Comparison of ENCODE assay signal across 9 cellular contexts in the genomic region with DNA sequence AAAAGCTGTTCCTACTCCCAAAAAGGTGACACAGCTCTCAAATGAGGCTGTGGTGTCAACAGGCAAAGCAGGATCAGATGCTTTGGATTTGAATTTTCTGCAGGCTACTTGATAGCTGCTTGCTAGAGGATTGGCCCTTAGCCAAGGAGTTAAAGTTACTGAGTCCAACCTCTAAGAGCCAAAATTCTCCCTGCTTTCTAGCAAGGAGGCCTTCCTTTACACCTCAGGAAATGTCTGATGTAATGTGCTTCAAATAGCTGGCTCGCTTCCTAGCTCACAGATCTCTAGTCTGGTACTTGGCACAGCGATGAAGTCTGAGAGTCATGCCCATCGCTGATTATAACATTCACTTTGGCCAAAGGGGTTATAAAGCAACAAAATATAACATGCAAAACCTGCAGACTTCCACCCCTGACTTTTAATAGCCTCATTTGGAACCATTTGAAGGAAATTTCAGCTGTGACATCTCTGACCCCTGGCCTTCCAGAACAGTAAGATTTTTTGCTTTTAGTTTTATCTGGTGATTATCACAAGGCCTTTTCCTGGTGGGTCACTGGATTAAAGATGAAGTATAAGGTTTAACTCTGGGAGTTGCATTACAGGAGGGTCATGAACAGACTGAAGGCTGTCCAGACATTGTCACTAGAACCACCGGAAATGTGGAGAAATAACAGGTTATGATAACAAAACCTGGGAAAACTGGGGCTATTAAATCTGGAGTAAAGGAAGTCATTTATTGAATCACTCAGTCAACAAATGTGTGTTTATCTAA.
A peak's percentile ranks its signal among the peaks of the same experiment; 100 is the strongest.
DNase-seq lines count a peak whose midpoint lies in the region; ATAC-seq and TF ChIP-seq lines count a peak whose summit lies in the region.
"Had no signal": no experiment of that assay in that cellular context is flagged by ENCODE, and none has a peak within 500 bp of the region (broad histone marks: within the 10 kb centered on the region; RNA-seq: fewer than 3 reads in every experiment).

No MANE protein-coding gene starts in this region.

- TF ChIP-seq CTCF in chondrocyte (IDR thresholded peaks at IDR 0.05): no peak

- no peaks in the 10 kb centered on the region for H3K9me3 Mint-ChIP-seq in chondrocyte (ENCODE audit: low read depth)
- H3K9me3 Mint-ChIP-seq in activated T-helper 2 cell treated with anti-CD3 and anti-CD28 coated beads, Interferon-gamma antibody, Interleukin-2, Interleukin-4, amounts not matched to agents 10 μg/mL and 5 μg/mL and 100 μg/mL, durations not matched to agents 14 hours and 24 hours and 36 hours: no peaks in the 10 kb centered on the region
- H3K9me3 Mint-ChIP-seq: type B pancreatic cell had no signal

- H3K27me3 Mint-ChIP-seq in chondrocyte (ENCODE audit: low read depth): no peaks in the 10 kb centered on the region
- no peaks in the 10 kb centered on the region for H3K27me3 Mint-ChIP-seq in activated T-helper 2 cell treated with anti-CD3 and anti-CD28 coated beads, Interferon-gamma antibody, Interleukin-2, Interleukin-4, amounts not matched to agents 10 μg/mL and 5 μg/mL and 100 μg/mL, durations not matched to agents 14 hours and 24 hours and 36 hours (ENCODE audit: low read depth)
- H3K27me3 Mint-ChIP-seq: type B pancreatic cell had no signal

- H3K4me1 Mint-ChIP-seq in chondrocyte (ENCODE audit: low read depth): peaks cover 34% of the 10 kb centered on the region
- H3K4me1 Mint-ChIP-seq in activated T-helper 2 cell treated with anti-CD3 and anti-CD28 coated beads, Interferon-gamma antibody, Interleukin-2, Interleukin-4, amounts not matched to agents 10 μg/mL and 5 μg/mL and 100 μg/mL, durations not matched to agents 14 hours and 24 hours and 36 hours (ENCODE audit: low read depth): peaks cover 5% of the 10 kb centered on the region

- no peak overlapping the region for H3K4me3 Mint-ChIP-seq in chondrocyte (ENCODE audit: unreplicated experiment)
- no peak overlapping the region for H3K4me3 Mint-ChIP-seq in activated T-helper 2 cell treated with anti-CD3 and anti-CD28 coated beads, Interferon-gamma antibody, Interleukin-2, Interleukin-4, amounts not matched to agents 10 μg/mL and 5 μg/mL and 100 μg/mL, durations not matched to agents 14 hours and 24 hours and 36 hours (ENCODE audit: low read depth)
- H3K4me3 Mint-ChIP-seq: type B pancreatic cell had no signal

- DNase-seq in AG08396 (ENCODE audit: low spot score) (peak; percentile 8), NCI-H1105 treated with DMSO at 0.1 percent for 48 hours (lab: John Stamatoyannopoulos, UW) (peak; percentile 38), chondrocyte (ENCODE audit: low spot score) (no peak), medulla oblongata (ENCODE audit: extremely low spot score) (peak; percentile 27), kidney glomerular epithelial cell (lab: John Stamatoyannopoulos, UW) (no peak), NAMALWA (ENCODE audit: low spot score) (no peak)
- DNase-seq in activated T-helper 2 cell treated with anti-CD3 and anti-CD28 coated beads, Interferon-gamma antibody, Interleukin-2, Interleukin-4, amounts not matched to agents 10 μg/mL and 5 μg/mL and 100 μg/mL, durations not matched to agents 14 hours and 24 hours and 36 hours (ENCODE audit: low spot score): no peak

- ATAC-seq in HG03460 (IDR thresholded peaks at IDR 0.05; ENCODE audit: unreplicated experiment): no peak

- H3K36me3 Mint-ChIP-seq in chondrocyte (ENCODE audit: low read depth): peaks cover 4% of the 10 kb centered on the region
- H3K36me3 Mint-ChIP-seq in activated T-helper 2 cell treated with anti-CD3 and anti-CD28 coated beads, Interferon-gamma antibody, Interleukin-2, Interleukin-4, amounts not matched to agents 10 μg/mL and 5 μg/mL and 100 μg/mL, durations not matched to agents 14 hours and 24 hours and 36 hours (ENCODE audit: low read depth): no peaks in the 10 kb centered on the region

- peak overlapping the region; percentile 69 for H3K27ac Mint-ChIP-seq in chondrocyte (ENCODE audit: unreplicated experiment)
- H3K27ac Mint-ChIP-seq in activated T-helper 2 cell treated with anti-CD3 and anti-CD28 coated beads, Interferon-gamma antibody, Interleukin-2, Interleukin-4, amounts not matched to agents 10 μg/mL and 5 μg/mL and 100 μg/mL, durations not matched to agents 14 hours and 24 hours and 36 hours: no peak overlapping the region
- H3K27ac Mint-ChIP-seq: type B pancreatic cell had no signal

- intact Hi-C loops in activated T-helper 2 cell treated with anti-CD3 and anti-CD28 coated beads, Interferon-gamma antibody, Interleukin-2, Interleukin-4, amounts not matched to agents 10 μg/mL and 5 μg/mL and 100 μg/mL, durations not matched to agents 14 hours and 24 hours and 36 hours (cut with micrococcal nuclease): no loop called here

Comparison
In these comparisons a context has a peak if more than half of its experiments do, and no peak if none do; other contexts are left out.
1. DNase-seq: peak in AG08396 (single experiment), NCI-H1105 treated with DMSO at 0.1 percent for 48 hours (single experiment) and medulla oblongata (single experiment); none in chondrocyte (single experiment), activated T-helper 2 cell treated with anti-CD3 and anti-CD28 coated beads, Interferon-gamma antibody, Interleukin-2, Interleukin-4, amounts not matched to agents 10 μg/mL and 5 μg/mL and 100 μg/mL, durations not matched to agents 14 hours and 24 hours and 36 hours (single experiment), kidney glomerular epithelial cell (single experiment) and NAMALWA (single experiment).